In the genomic region with DNA sequence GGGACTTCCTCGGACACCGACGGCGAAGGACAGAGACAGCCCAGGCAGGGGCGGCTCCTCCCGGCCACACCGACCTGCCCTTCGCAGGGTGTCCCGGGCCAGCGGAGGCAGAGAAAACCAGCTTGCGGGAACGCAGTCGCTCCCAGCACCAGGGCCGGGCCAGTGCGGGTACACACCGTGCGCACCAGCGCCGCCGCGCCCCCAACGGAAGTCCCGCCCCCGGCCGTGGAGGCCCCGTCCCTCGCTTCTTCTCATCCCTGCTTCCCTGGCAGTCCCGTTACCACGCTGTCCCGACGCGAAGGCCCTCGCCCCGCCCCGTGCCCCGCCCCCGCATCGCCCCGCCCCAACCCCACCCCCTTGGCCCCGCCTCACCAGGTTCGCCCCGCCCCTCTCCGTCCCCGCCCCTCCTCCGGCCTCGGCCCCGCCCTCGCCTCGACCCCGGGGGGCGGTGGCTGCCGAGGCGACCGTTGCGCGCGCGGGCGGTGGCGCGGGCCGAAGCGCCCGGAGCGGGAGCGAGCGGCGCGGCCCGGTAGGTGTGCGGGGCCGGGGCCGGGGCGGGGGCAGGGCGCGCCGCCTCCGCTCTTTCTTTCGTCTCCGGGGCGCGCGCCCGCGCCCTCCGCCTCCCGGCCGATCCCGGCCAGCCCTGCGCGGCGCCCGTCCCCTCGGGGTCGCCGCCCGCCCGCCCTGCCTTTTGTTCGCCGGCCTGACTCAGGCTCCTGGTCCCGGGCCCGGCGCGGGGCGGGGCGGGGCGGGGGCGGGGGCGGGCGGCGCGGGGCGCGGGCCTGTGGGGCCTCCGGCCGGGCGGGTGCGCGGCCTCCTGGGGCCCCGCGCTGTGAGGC, we compare ENCODE assay signal across 1 cellular context.
TF ChIP-seq lines count a peak whose summit lies in the region.

A gene with protein sequence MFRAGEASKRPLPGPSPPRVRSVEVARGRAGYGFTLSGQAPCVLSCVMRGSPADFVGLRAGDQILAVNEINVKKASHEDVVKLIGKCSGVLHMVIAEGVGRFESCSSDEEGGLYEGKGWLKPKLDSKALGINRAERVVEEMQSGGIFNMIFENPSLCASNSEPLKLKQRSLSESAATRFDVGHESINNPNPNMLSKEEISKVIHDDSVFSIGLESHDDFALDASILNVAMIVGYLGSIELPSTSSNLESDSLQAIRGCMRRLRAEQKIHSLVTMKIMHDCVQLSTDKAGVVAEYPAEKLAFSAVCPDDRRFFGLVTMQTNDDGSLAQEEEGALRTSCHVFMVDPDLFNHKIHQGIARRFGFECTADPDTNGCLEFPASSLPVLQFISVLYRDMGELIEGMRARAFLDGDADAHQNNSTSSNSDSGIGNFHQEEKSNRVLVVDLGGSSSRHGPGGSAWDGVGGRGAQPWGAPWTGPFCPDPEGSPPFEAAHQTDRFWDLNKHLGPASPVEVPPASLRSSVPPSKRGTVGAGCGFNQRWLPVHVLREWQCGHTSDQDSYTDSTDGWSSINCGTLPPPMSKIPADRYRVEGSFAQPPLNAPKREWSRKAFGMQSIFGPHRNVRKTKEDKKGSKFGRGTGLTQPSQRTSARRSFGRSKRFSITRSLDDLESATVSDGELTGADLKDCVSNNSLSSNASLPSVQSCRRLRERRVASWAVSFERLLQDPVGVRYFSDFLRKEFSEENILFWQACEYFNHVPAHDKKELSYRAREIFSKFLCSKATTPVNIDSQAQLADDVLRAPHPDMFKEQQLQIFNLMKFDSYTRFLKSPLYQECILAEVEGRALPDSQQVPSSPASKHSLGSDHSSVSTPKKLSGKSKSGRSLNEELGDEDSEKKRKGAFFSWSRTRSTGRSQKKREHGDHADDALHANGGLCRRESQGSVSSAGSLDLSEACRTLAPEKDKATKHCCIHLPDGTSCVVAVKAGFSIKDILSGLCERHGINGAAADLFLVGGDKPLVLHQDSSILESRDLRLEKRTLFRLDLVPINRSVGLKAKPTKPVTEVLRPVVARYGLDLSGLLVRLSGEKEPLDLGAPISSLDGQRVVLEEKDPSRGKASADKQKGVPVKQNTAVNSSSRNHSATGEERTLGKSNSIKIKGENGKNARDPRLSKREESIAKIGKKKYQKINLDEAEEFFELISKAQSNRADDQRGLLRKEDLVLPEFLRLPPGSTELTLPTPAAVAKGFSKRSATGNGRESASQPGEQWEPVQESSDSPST (N-terminal part only) (plus strand): TSS at position 451 of the 839 bp plus-strand sequence. CDS start 23,150 bp downstream, outside the sequence.

TF ChIP-seq in HepG2, 621 proteins besides CTCF, POLR2A, EP300 and RAD21 (continued from another document and continues in another):
- TF ChIP-seq ZNF564 (CRISPR knock-in tag; IDR thresholded peaks at IDR 0.05) (no peak; the same call in 1 of the 2 replicates), FOXA1 (IDR thresholded peaks at IDR 0.05) (no peak), FOXA1 (CRISPR knock-in tag; IDR thresholded peaks at IDR 0.05) (peak; percentile 56), IKZF4 (CRISPR knock-in tag; IDR thresholded peaks at IDR 0.05; ENCODE audit: borderline replicate concordance, low read depth, not compliant biosample characterization) (peak; percentile 37), ASH2L (IDR thresholded peaks at IDR 0.05; ENCODE audit: insufficient read length, low read depth, low read length) (no peak), XRCC5 (optimal IDR thresholded peaks at IDR 0.05; ENCODE audit: low read length) (peak; percentile 11), SMAD9 (CRISPR knock-in tag; IDR thresholded peaks at IDR 0.05) (no peak), PAF1 (CRISPR knock-in tag; IDR thresholded peaks at IDR 0.05) (no peak), ZNF235 (CRISPR knock-in tag; IDR thresholded peaks at IDR 0.05; ENCODE audit: borderline replicate concordance) (no peak), CEBPB (IDR thresholded peaks at IDR 0.05; ENCODE audit: borderline replicate concordance, low read depth, low read length) (no peak), ZNF530 (CRISPR knock-in tag; IDR thresholded peaks at IDR 0.05; ENCODE audit: low read depth) (no peak), REL (CRISPR knock-in tag; conservative IDR thresholded peaks at IDR 0.05) (no peak), SNAPC2 (CRISPR knock-in tag; IDR thresholded peaks at IDR 0.05) (no peak), HMG20A (CRISPR knock-in tag; IDR thresholded peaks at IDR 0.05; ENCODE audit: borderline replicate concordance) (no peak), ARNT (IDR thresholded peaks at IDR 0.05) (no peak), ZNF883 (CRISPR knock-in tag; IDR thresholded peaks at IDR 0.05; ENCODE audit: not compliant biosample characterization) (no peak), ZBTB7A (CRISPR knock-in tag; IDR thresholded peaks at IDR 0.05) (no peak), ZFP36L2 (CRISPR knock-in tag; IDR thresholded peaks at IDR 0.05) (no peak), GLI4 (CRISPR knock-in tag; IDR thresholded peaks at IDR 0.05; ENCODE audit: borderline replicate concordance) (no peak), ZNF749 (CRISPR knock-in tag; IDR thresholded peaks at IDR 0.05; ENCODE audit: borderline replicate concordance) (0 out of 2 replicates have a peak, but pooled peaks have one; percentile 56), DMAP1 (CRISPR knock-in tag; IDR thresholded peaks at IDR 0.05) (no peak), ZBTB21 (CRISPR knock-in tag; IDR thresholded peaks at IDR 0.05) (no peak), NCOA1 (CRISPR knock-in tag; IDR thresholded peaks at IDR 0.05) (no peak), SRSF9 (IDR thresholded peaks at IDR 0.05; ENCODE audit: borderline replicate concordance, insufficient read depth, low read depth, low read length, poor library complexity, severe bottlenecking) (no peak), PHF21A (CRISPR knock-in tag; IDR thresholded peaks at IDR 0.05) (no peak), KMT2B (CRISPR knock-in tag; IDR thresholded peaks at IDR 0.05) (0 out of 2 replicates have a peak, but pooled peaks have one; percentile 38), ZEB1 (IDR thresholded peaks at IDR 0.05; ENCODE audit: insufficient replicate concordance, low read depth) (no peak), ZNF773 (CRISPR knock-in tag; IDR thresholded peaks at IDR 0.05; ENCODE audit: borderline replicate concordance) (no peak; the same call in 1 of the 2 replicates), ZNF652 (CRISPR knock-in tag; IDR thresholded peaks at IDR 0.05; ENCODE audit: borderline replicate concordance, low read depth) (no peak), ZNF33A (CRISPR knock-in tag; IDR thresholded peaks at IDR 0.05; ENCODE audit: borderline replicate concordance) (no peak), SIX4 (CRISPR knock-in tag; IDR thresholded peaks at IDR 0.05) (no peak), ZNF660 (CRISPR knock-in tag; IDR thresholded peaks at IDR 0.05; ENCODE audit: borderline replicate concordance, low read depth) (no peak), KAT7 (CRISPR knock-in tag; IDR thresholded peaks at IDR 0.05; ENCODE audit: borderline replicate concordance) (no peak), ZNF232 (CRISPR knock-in tag; IDR thresholded peaks at IDR 0.05; ENCODE audit: borderline replicate concordance) (peak; percentile 67; the same call in 1 of the 2 replicates), ZNF292 (CRISPR knock-in tag; IDR thresholded peaks at IDR 0.05; ENCODE audit: borderline replicate concordance, low read depth) (peak; percentile 64; the same call in 1 of the 2 replicates), PTBP1 (IDR thresholded peaks at IDR 0.05; ENCODE audit: low read depth, low read length, poor library complexity, severe bottlenecking) (peak; percentile 11), SP5 (CRISPR knock-in tag; IDR thresholded peaks at IDR 0.05; ENCODE audit: borderline replicate concordance, low read depth) (0 out of 2 replicates have a peak, but pooled peaks have one; percentile 47), ELF4 (CRISPR knock-in tag; IDR thresholded peaks at IDR 0.05; ENCODE audit: borderline replicate concordance) (no peak), MIER2 (CRISPR knock-in tag; IDR thresholded peaks at IDR 0.05) (no peak), SP1 (IDR thresholded peaks at IDR 0.05) (no peak), SP1 (CRISPR knock-in tag; IDR thresholded peaks at IDR 0.05) (peak; percentile 69), ZFP1 (CRISPR knock-in tag; IDR thresholded peaks at IDR 0.05) (no peak), HNRNPUL1 (IDR thresholded peaks at IDR 0.05; ENCODE audit: low read depth, low read length) (no peak), ZFYVE20 (CRISPR knock-in tag; IDR thresholded peaks at IDR 0.05; ENCODE audit: borderline replicate concordance, low read depth) (no peak), ISX (CRISPR knock-in tag; conservative IDR thresholded peaks at IDR 0.05) (no peak), HMGA1 (CRISPR knock-in tag; conservative IDR thresholded peaks at IDR 0.05) (no peak), ZNF350 (CRISPR knock-in tag; IDR thresholded peaks at IDR 0.05; ENCODE audit: borderline replicate concordance, low read depth) (no peak), ZNF34 (CRISPR knock-in tag; IDR thresholded peaks at IDR 0.05; ENCODE audit: borderline replicate concordance) (0 out of 2 replicates have a peak, but pooled peaks have one; percentile 17), STAG1 (CRISPR knock-in tag; IDR thresholded peaks at IDR 0.05) (no peak; the same call in 1 of the 2 replicates), MTA3 (CRISPR knock-in tag; IDR thresholded peaks at IDR 0.05) (no peak), ZNF484 (CRISPR knock-in tag; IDR thresholded peaks at IDR 0.05; ENCODE audit: borderline replicate concordance, low read depth) (no peak), ZNF224 (CRISPR knock-in tag; IDR thresholded peaks at IDR 0.05) (no peak), YEATS2 (CRISPR knock-in tag; IDR thresholded peaks at IDR 0.05; ENCODE audit: borderline replicate concordance) (no peak)
- TF ChIP-seq, protein P1, sequence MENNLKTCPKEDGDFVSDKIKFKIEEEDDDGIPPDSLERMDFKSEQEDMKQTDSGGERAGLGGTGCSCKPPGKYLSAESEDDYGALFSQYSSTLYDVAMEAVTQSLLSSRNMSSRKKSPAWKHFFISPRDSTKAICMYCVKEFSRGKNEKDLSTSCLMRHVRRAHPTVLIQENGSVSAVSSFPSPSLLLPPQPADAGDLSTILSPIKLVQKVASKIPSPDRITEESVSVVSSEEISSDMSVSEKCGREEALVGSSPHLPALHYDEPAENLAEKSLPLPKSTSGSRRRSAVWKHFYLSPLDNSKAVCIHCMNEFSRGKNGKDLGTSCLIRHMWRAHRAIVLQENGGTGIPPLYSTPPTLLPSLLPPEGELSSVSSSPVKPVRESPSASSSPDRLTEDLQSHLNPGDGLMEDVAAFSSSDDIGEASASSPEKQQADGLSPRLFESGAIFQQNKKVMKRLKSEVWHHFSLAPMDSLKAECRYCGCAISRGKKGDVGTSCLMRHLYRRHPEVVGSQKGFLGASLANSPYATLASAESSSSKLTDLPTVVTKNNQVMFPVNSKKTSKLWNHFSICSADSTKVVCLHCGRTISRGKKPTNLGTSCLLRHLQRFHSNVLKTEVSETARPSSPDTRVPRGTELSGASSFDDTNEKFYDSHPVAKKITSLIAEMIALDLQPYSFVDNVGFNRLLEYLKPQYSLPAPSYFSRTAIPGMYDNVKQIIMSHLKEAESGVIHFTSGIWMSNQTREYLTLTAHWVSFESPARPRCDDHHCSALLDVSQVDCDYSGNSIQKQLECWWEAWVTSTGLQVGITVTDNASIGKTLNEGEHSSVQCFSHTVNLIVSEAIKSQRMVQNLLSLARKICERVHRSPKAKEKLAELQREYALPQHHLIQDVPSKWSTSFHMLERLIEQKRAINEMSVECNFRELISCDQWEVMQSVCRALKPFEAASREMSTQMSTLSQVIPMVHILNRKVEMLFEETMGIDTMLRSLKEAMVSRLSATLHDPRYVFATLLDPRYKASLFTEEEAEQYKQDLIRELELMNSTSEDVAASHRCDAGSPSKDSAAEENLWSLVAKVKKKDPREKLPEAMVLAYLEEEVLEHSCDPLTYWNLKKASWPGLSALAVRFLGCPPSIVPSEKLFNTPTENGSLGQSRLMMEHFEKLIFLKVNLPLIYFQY (CRISPR knock-in tag; IDR thresholded peaks at IDR 0.05; ENCODE audit: borderline replicate concordance): no peak
- TF ChIP-seq, protein P2, sequence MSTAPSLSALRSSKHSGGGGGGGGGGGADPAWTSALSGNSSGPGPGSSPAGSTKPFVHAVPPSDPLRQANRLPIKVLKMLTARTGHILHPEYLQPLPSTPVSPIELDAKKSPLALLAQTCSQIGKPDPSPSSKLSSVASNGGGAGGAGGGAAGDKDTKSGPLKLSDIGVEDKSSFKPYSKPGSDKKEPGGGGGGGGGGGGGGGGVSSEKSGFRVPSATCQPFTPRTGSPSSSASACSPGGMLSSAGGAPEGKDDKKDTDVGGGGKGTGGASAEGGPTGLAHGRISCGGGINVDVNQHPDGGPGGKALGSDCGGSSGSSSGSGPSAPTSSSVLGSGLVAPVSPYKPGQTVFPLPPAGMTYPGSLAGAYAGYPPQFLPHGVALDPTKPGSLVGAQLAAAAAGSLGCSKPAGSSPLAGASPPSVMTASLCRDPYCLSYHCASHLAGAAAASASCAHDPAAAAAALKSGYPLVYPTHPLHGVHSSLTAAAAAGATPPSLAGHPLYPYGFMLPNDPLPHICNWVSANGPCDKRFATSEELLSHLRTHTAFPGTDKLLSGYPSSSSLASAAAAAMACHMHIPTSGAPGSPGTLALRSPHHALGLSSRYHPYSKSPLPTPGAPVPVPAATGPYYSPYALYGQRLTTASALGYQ (CRISPR knock-in tag; IDR thresholded peaks at IDR 0.05): no peak
- TF ChIP-seq, protein P3, sequence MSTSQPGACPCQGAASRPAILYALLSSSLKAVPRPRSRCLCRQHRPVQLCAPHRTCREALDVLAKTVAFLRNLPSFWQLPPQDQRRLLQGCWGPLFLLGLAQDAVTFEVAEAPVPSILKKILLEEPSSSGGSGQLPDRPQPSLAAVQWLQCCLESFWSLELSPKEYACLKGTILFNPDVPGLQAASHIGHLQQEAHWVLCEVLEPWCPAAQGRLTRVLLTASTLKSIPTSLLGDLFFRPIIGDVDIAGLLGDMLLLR (CRISPR knock-in tag; IDR thresholded peaks at IDR 0.05): 0 out of 2 replicates have a peak, but pooled peaks have one; percentile 14
- TF ChIP-seq, protein P4, sequence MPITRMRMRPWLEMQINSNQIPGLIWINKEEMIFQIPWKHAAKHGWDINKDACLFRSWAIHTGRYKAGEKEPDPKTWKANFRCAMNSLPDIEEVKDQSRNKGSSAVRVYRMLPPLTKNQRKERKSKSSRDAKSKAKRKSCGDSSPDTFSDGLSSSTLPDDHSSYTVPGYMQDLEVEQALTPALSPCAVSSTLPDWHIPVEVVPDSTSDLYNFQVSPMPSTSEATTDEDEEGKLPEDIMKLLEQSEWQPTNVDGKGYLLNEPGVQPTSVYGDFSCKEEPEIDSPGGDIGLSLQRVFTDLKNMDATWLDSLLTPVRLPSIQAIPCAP (CRISPR knock-in tag; IDR thresholded peaks at IDR 0.05; ENCODE audit: low read depth): no peak
- TF ChIP-seq, protein P5, sequence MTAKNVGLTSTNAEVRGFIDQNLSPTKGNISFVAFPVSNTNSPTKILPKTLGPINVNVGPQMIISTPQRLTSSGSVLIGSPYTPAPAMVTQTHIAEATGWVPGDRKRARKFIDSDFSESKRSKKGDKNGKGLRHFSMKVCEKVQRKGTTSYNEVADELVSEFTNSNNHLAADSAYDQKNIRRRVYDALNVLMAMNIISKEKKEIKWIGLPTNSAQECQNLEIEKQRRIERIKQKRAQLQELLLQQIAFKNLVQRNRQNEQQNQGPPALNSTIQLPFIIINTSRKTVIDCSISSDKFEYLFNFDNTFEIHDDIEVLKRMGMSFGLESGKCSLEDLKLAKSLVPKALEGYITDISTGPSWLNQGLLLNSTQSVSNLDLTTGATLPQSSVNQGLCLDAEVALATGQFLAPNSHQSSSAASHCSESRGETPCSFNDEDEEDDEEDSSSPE (CRISPR knock-in tag; IDR thresholded peaks at IDR 0.05): peak; percentile 15; the same call in 1 of the 2 replicates
